33 cellular contexts compared by ENCODE assay signal in the genomic region with DNA sequence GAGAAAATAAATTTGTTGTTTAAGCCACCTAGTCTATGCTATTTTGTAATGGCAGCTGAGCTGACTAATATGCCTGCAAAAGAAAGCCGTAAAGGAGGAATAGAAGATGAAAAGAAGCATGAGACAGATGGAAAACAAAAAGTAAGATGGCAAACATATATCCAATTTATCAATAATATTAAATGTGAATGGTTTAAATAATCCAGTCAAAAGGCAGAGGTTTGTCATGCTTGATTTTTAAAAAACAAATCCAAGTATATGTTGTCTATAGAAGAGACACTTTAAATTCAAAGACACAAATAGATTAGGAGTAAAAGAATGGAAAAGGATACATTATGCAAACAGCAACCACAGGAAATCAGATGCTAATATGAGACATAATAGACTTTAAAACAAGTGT. TPM values are rescaled to one million over a fixed set of nuclear protein-coding genes. Genes with fewer than 3 reads are reported as not detected.
"Had no signal": no experiment of that assay in that cellular context is flagged by ENCODE, and none has a peak within 500 bp of the region (broad histone marks: within the 10 kb centered on the region; RNA-seq: fewer than 3 reads in every experiment).

No MANE protein-coding gene starts in this region.

- H3K4me3 ChIP-seq: MG63 had no signal

- DNase-seq: Karpas-422, Kasumi-1, MG63, MM.1S, MV-4-11, NCI-H1048, NCI-H1092, NCI-H1092 treated with DMSO at 0.1 percent for 48 hours, NCI-H1105, NCI-H1105 treated with DMSO at 0.1 percent for 48 hours, NCI-H1417, NCI-H1417 treated with DMSO at 0.1 percent for 48 hours, NCI-H1436, NCI-H1436 treated with DMSO at 0.1 percent for 48 hours, NCI-H146, NCI-H1694, NCI-H1694 treated with DMSO at 0.1 percent for 48 hours, NCI-H187, NCI-H187 treated with DMSO at 0.1 percent for 48 hours, NCI-H1930, NCI-H2029, NCI-H2029 treated with DMSO at 0.1 percent for 48 hours, NCI-H2081, NCI-H2081 treated with DMSO at 0.1 percent for 48 hours, NCI-H2107, NCI-H2171, NCI-H2227 treated with DMSO at 0.1 percent for 48 hours, NCI-H226, NCI-H345, NCI-H446, NCI-H446 treated with DMSO at 0.1 percent for 48 hours, NCI-H510A treated with DMSO at 0.1 percent for 48 hours had no signal

- H3K27me3 ChIP-seq: MG63 had no signal

RNA-seq across cellular contexts. Expression of a gene that starts 35.4 kb away (rescaled TPM):
- total RNA-seq: MCF 10A had no signal
